Comparison of ENCODE assay signal across 9 cellular contexts in genomic region chr2:197356136-197356535, GRCh38. TPM values are rescaled to one million over a fixed set of nuclear protein-coding genes. Genes with fewer than 3 reads are reported as not detected.
DNase-seq lines count a peak whose midpoint lies in the region; ATAC-seq and TF ChIP-seq lines count a peak whose summit lies in the region.
"Had no signal": no experiment of that assay in that cellular context is flagged by ENCODE, and none has a peak within 500 bp of the region (broad histone marks: within the 10 kb centered on the region; RNA-seq: fewer than 3 reads in every experiment).

No MANE protein-coding gene starts in this region.

- TF ChIP-seq CTCF in Caco-2 (IDR thresholded peaks at IDR 0.05; ENCODE audit: insufficient read depth in 1 of 2, low read depth in 1 of 2, low read length in 1 of 2, severe bottlenecking in 1 of 2, unreplicated experiment in 1 of 2) (peak; percentile 38 to 43), kidney epithelial cell (IDR thresholded peaks at IDR 0.05; ENCODE audit: insufficient read depth, low read length, poor library complexity, severe bottlenecking) (peak; percentile 33)

- CTCF ChIA-PET in Caco-2 (lab: Charles Lee) = no interaction called here
- CTCF ChIA-PET in activated CD8-positive, alpha-beta T cell treated with anti-CD3 and anti-CD28 coated beads, Interleukin-2, amount 10 ng/mL, durations not matched to agents 7 days and 5 days (lab: Charles Lee) = interaction anchor here (0.9 to 4.6 kb wide), 5 partner anchors 11 to 243 kb away, joined by 4 to 22 read pairs (median 5); no protein-coding TSS in a partner anchor

- POLR2A ChIA-PET in Caco-2 (lab: Charles Lee) = no interaction called here
- POLR2A ChIA-PET in activated CD8-positive, alpha-beta T cell treated with anti-CD3 and anti-CD28 coated beads, Interleukin-2, amount 10 ng/mL, durations not matched to agents 7 days and 5 days (lab: Charles Lee) = no interaction called here

- ATAC-seq in activated CD8-positive, alpha-beta T cell treated with anti-CD3 and anti-CD28 coated beads, Interleukin-2, amount 10 ng/mL, durations not matched to agents 7 days and 5 days = peak; percentile 45
- no peak for ATAC-seq in HG02981 (IDR thresholded peaks at IDR 0.05; ENCODE audit: unreplicated experiment)

- no peak for DNase-seq in Caco-2
- peak; percentile 57 for DNase-seq in H7
- no peak for DNase-seq in activated CD8-positive, alpha-beta T cell treated with anti-CD3 and anti-CD28 coated beads, Interleukin-2, amount 10 ng/mL, durations not matched to agents 7 days and 5 days
- no peak for DNase-seq in kidney epithelial cell (ENCODE audit: low read depth)
- no peak for DNase-seq in activated gamma-delta T cell (lab: John Stamatoyannopoulos, UW)
- no peak for DNase-seq in NOMO-1 treated with dmso at 0.1 percent for 144 hours (lab: John Stamatoyannopoulos, UW; ENCODE audit: unreplicated experiment)
- DNase-seq: substantia nigra had no signal

- H3K9me3 Mint-ChIP-seq in Caco-2 (ENCODE audit: unreplicated experiment) = no peaks in the 10 kb centered on the region
- no peaks in the 10 kb centered on the region for H3K9me3 Mint-ChIP-seq in activated CD8-positive, alpha-beta T cell treated with anti-CD3 and anti-CD28 coated beads, Interleukin-2, amount 10 ng/mL, durations not matched to agents 7 days and 5 days (ENCODE audit: insufficient read depth)

- intact Hi-C loops in Caco-2 (cut with micrococcal nuclease; ENCODE audit: unreplicated experiment) = no loop called here

- H3K36me3 ChIP-seq in Caco-2 (ENCODE audit: control insufficient read depth, insufficient read depth, low read length) (no peaks in the 10 kb centered on the region), H7 (replicated peaks; ENCODE audit: control insufficient read depth, insufficient read depth, low read length) (no peaks in the 10 kb centered on the region), kidney epithelial cell (ENCODE audit: control insufficient read depth, insufficient read depth, low read length) (no peaks in the 10 kb centered on the region)

- no peaks in the 10 kb centered on the region for H3K9me3 ChIP-seq in Caco-2

- no peaks in the 10 kb centered on the region for H3K27me3 Mint-ChIP-seq in Caco-2 (ENCODE audit: insufficient read depth, unreplicated experiment)
- H3K27me3 Mint-ChIP-seq in activated CD8-positive, alpha-beta T cell treated with anti-CD3 and anti-CD28 coated beads, Interleukin-2, amount 10 ng/mL, durations not matched to agents 7 days and 5 days (ENCODE audit: low read depth) = no peaks in the 10 kb centered on the region

- no peak overlapping the region for H3K27ac Mint-ChIP-seq in Caco-2 (ENCODE audit: unreplicated experiment)
- no peak overlapping the region for H3K27ac Mint-ChIP-seq in activated CD8-positive, alpha-beta T cell treated with anti-CD3 and anti-CD28 coated beads, Interleukin-2, amount 10 ng/mL, durations not matched to agents 7 days and 5 days

- H3K4me3 ChIP-seq in Caco-2 (ENCODE audit: low read depth, low read length) (no peak overlapping the region), H7 (ENCODE audit: insufficient read depth, low read depth, low read length) (no peak overlapping the region), kidney epithelial cell (ENCODE audit: low read depth, low read length) (no peak overlapping the region)

- H3K4me1 ChIP-seq in Caco-2 = peaks cover 11% of the 10 kb centered on the region
- H3K4me1 ChIP-seq: parathyroid adenoma had no signal

- no TSS peak for BruUV-seq in Caco-2 (replicated peaks; lab: Mats Ljungman, UMichigan)

- no peak overlapping the region for H3K4me3 Mint-ChIP-seq in Caco-2 (ENCODE audit: unreplicated experiment)
- H3K4me3 Mint-ChIP-seq in activated CD8-positive, alpha-beta T cell treated with anti-CD3 and anti-CD28 coated beads, Interleukin-2, amount 10 ng/mL, durations not matched to agents 7 days and 5 days = no peak overlapping the region

- H3K36me3 Mint-ChIP-seq in Caco-2 (ENCODE audit: insufficient read depth, unreplicated experiment) = no peaks in the 10 kb centered on the region
- peaks cover 4% of the 10 kb centered on the region for H3K36me3 Mint-ChIP-seq in activated CD8-positive, alpha-beta T cell treated with anti-CD3 and anti-CD28 coated beads, Interleukin-2, amount 10 ng/mL, durations not matched to agents 7 days and 5 days (ENCODE audit: low read depth)

- H3K4me1 Mint-ChIP-seq in Caco-2 (ENCODE audit: low read depth, unreplicated experiment) = no peaks in the 10 kb centered on the region
- peaks cover 18% of the 10 kb centered on the region for H3K4me1 Mint-ChIP-seq in activated CD8-positive, alpha-beta T cell treated with anti-CD3 and anti-CD28 coated beads, Interleukin-2, amount 10 ng/mL, durations not matched to agents 7 days and 5 days (ENCODE audit: low read depth)

- H3K27me3 ChIP-seq in Caco-2 (replicated peaks; ENCODE audit: control insufficient read depth, insufficient read depth, low read length) = no peaks in the 10 kb centered on the region
- no peaks in the 10 kb centered on the region; the same call in 1 of the 2 replicates for H3K27me3 ChIP-seq in H7 (ENCODE audit: control insufficient read depth, insufficient read depth, low read length)
- no peaks in the 10 kb centered on the region for H3K27me3 ChIP-seq in kidney epithelial cell (ENCODE audit: control insufficient read depth, insufficient read depth, low read length)

RNA-seq across cellular contexts. Expression of gene ANKRD44, which starts 45.6 kb away (rescaled TPM):
- total RNA-seq in Caco-2 (2022) (1.0 and 3.1 TPM in 2 replicates), kidney epithelial cell (2.4 and 4.3 TPM in 2 replicates)
- 0.76 and 3.2 TPM in 2 replicates for total RNA-seq in H7 (2014; rRNA removed; shearing (Covaris generic))
- 100 to 1,000 TPM; 188 to 224 TPM for total RNA-seq in activated CD8-positive, alpha-beta T cell treated with anti-CD3 and anti-CD28 coated beads, Interleukin-2, amount 10 ng/mL, durations not matched to agents 7 days and 5 days

Comparison
In these comparisons a context has a peak if more than half of its experiments do, and no peak if none do; other contexts are left out.
1. RNA of gene ANKRD44, which starts 45.6 kb away (total RNA-seq): 188 to 224 TPM in activated CD8-positive, alpha-beta T cell treated with anti-CD3 and anti-CD28 coated beads, Interleukin-2, amount 10 ng/mL, durations not matched to agents 7 days and 5 days; 2.4 to 4.3 TPM in kidney epithelial cell, 1.0 to 3.1 TPM in Caco-2 and 0.76 to 3.2 TPM in H7; every median in the first group is over 10 times any median in the second.